In the genomic region with DNA sequence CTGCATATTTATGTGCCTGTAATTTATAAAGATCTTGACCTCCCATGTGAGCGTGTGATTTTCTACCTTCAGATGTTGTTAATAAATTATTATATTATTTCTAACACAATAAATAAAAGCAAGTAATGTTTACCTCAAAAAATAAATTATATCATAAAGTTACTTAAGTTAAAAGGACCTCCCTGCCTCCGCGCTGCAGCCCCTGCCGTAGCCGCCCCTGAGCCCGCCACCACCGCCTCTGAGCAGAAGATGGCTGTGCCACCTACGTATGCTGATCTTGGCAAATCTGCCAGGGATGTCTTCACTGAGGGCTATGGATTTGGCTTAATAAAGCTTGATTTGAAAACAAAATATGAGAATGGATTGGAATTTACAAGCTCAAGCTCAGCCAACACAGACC, we compare ENCODE assay signal across 32 cellular contexts.
"Had no signal": no experiment of that assay in that cellular context is flagged by ENCODE, and none has a peak within 500 bp of the region (broad histone marks: within the 10 kb centered on the region; RNA-seq: fewer than 3 reads in every experiment).

No MANE protein-coding gene starts in this region.

- H3K27me3 ChIP-seq: ascending aorta, body of pancreas, brain microvascular endothelial cell, cardiac muscle cell had no signal

- DNase-seq: activated effector memory CD4-positive, alpha-beta T cell treated with anti-CD3 and anti-CD28 coated beads, Interleukin-2, amount 50 U/mL, for 16 hours; activated effector memory CD4-positive, alpha-beta T cell treated with Interleukin-2 at 50 U/mL for 16 hours; activated gamma-delta T cell; activated gamma-delta T cell treated with Interleukin-2 at 50 U/mL for 16 hours; activated naive CD4-positive, alpha-beta T cell; activated naive CD4-positive, alpha-beta T cell treated with anti-CD3 and anti-CD28 coated beads for 36 hours; activated naive CD4-positive, alpha-beta T cell treated with anti-CD3 and anti-CD28 coated beads, Interleukin-2, amount 10 ng/mL, durations not matched to agents 7 days and 5 days; activated naive CD4-positive, alpha-beta T cell treated with anti-CD3 and anti-CD28 coated beads, Interleukin-2, amount 50 U/mL, for 16 hours; activated naive CD4-positive, alpha-beta T cell treated with Interleukin-2 at 50 U/mL for 16 hours; activated naive CD8-positive, alpha-beta T cell treated with anti-CD3 and anti-CD28 coated beads for 36 hours; activated naive CD8-positive, alpha-beta T cell treated with anti-CD3 and anti-CD28 coated beads, Interleukin-2, amount 10 ng/mL, durations not matched to agents 7 days and 5 days; activated naive CD8-positive, alpha-beta T cell treated with anti-CD3 and anti-CD28 coated beads, Interleukin-2, amount 50 U/mL, for 24 hours; activated T-cell treated with anti-CD3 and anti-CD28 coated beads, Interleukin-2, amount 50 U/mL, for 1 hour; activated T-cell treated with anti-CD3 and anti-CD28 coated beads, Interleukin-2, amount 50 U/mL, for 24 hours; activated T-cell treated with anti-CD3 and anti-CD28 coated beads, Interleukin-2, amount 50 U/mL, for 4 hours; activated T-cell treated with anti-CD3 and anti-CD28 coated beads, Interleukin-2, amount 50 U/mL, for 48 hours; activated T-cell treated with anti-CD3 and anti-CD28 coated beads, Interleukin-2, amount 50 U/mL, for 72 hours; adrenal gland; amniotic stem cell; amygdala; anterior cingulate cortex; aorta; body of pancreas; brain microvascular endothelial cell; caudate nucleus; central memory CD4-positive, alpha-beta T cell; cerebellar nuclear complex had no signal

- H3K9me3 ChIP-seq: body of pancreas had no signal

- ATAC-seq: activated naive CD4-positive, alpha-beta T cell treated with anti-CD3 and anti-CD28 coated beads, Interleukin-2, amount 50 U/mL, for 72 hours; activated naive CD8-positive, alpha-beta T cell treated with anti-CD3 and anti-CD28 coated beads, Interleukin-2, amount 50 U/mL, for 24 hours; activated T-cell treated with anti-CD3 and anti-CD28 coated beads, Interleukin-2, amount 50 U/mL, for 4 hours; activated T-cell treated with anti-CD3 and anti-CD28 coated beads, Interleukin-2, amount 50 U/mL, for 72 hours; activated T-helper 17 cell treated with anti-CD3 and anti-CD28 coated beads, Interleukin-2, amount 50 U/mL, for 72 hours; body of pancreas had no signal

- H3K4me3 ChIP-seq: adrenal gland, ascending aorta, body of pancreas, breast epithelium, cardiac muscle cell had no signal

- H3K4me1 ChIP-seq: adrenal gland, ascending aorta, body of pancreas, breast epithelium had no signal

- H3K27ac ChIP-seq: adrenal gland, ascending aorta, body of pancreas, brain microvascular endothelial cell, breast epithelium, cardiac muscle cell had no signal

- H3K36me3 ChIP-seq: adrenal gland, ascending aorta, brain microvascular endothelial cell, breast epithelium, cardiac muscle cell had no signal
